16 cellular contexts compared by ENCODE assay signal in genomic region chr6:21377356-21377755, GRCh38.
"Had no signal": no experiment of that assay in that cellular context is flagged by ENCODE, and none has a peak within 500 bp of the region (broad histone marks: within the 10 kb centered on the region; RNA-seq: fewer than 3 reads in every experiment).

No MANE protein-coding gene starts in this region.

- H3K27ac Mint-ChIP-seq: natural killer cell; stimulated activated effector memory CD8-positive, alpha-beta T cell treated with anti-CD3 and anti-CD28 coated beads, Interleukin-12 subunit alpha, Interleukin-12 subunit beta, amount 100 ng/mL, for 72 hours; stimulated activated naive CD8-positive, alpha-beta T cell treated with anti-CD3 and anti-CD28 coated beads, Interleukin-15, Interleukin-2, amounts not matched to agents 100 ng/mL and 50 ng/mL, for 24 hours had no signal

- H3K4me3 Mint-ChIP-seq: natural killer cell; neural crest cell; stimulated activated effector memory CD8-positive, alpha-beta T cell treated with anti-CD3 and anti-CD28 coated beads, Interleukin-12 subunit alpha, Interleukin-12 subunit beta, amount 100 ng/mL, for 72 hours; stimulated activated naive CD8-positive, alpha-beta T cell treated with anti-CD3 and anti-CD28 coated beads, Interleukin-15, Interleukin-2, amounts not matched to agents 100 ng/mL and 50 ng/mL, for 24 hours had no signal

- H3K36me3 Mint-ChIP-seq: natural killer cell; stimulated activated effector memory CD8-positive, alpha-beta T cell treated with anti-CD3 and anti-CD28 coated beads, Interleukin-12 subunit alpha, Interleukin-12 subunit beta, amount 100 ng/mL, for 72 hours had no signal

- H3K27me3 Mint-ChIP-seq: stimulated activated naive CD8-positive, alpha-beta T cell treated with anti-CD3 and anti-CD28 coated beads, Interleukin-15, Interleukin-2, amounts not matched to agents 100 ng/mL and 50 ng/mL, for 24 hours had no signal

- H3K4me1 Mint-ChIP-seq: stimulated activated effector memory CD8-positive, alpha-beta T cell treated with anti-CD3 and anti-CD28 coated beads, Interleukin-12 subunit alpha, Interleukin-12 subunit beta, amount 100 ng/mL, for 72 hours had no signal

- ATAC-seq: heart left ventricle; mucosa of descending colon; natural killer cell; stimulated activated effector memory CD8-positive, alpha-beta T cell treated with anti-CD3 and anti-CD28 coated beads, Interleukin-12 subunit alpha, Interleukin-12 subunit beta, amount 100 ng/mL, for 72 hours had no signal

- H3K9me3 Mint-ChIP-seq: natural killer cell; neural crest cell; stimulated activated effector memory CD8-positive, alpha-beta T cell treated with anti-CD3 and anti-CD28 coated beads, Interleukin-12 subunit alpha, Interleukin-12 subunit beta, amount 100 ng/mL, for 72 hours; stimulated activated naive CD8-positive, alpha-beta T cell treated with anti-CD3 and anti-CD28 coated beads, Interleukin-15, Interleukin-2, amounts not matched to agents 100 ng/mL and 50 ng/mL, for 24 hours had no signal

- DNase-seq: cortex of kidney; dorsolateral prefrontal cortex; effector CD8-positive, alpha-beta T cell; foreskin melanocyte; heart left ventricle; hippocampal formation; kidney glomerular epithelial cell; mucosa of descending colon; natural killer cell; posterior cingulate gyrus; stimulated activated CD4-positive, alpha-beta T cell treated with anti-CD3 and anti-CD28 coated beads, Interleukin-4, amount 100 ng/mL, for 1 hour; stimulated activated CD8-positive, alpha-beta memory T cell treated with anti-CD3 and anti-CD28 coated beads, Interleukin-4, amount 100 ng/mL, for 48 hours; tibial artery had no signal
